ENCODE assay signal across 1 cellular context in genomic region chr21:33642027-33642895, GRCh38.
TF ChIP-seq lines count a peak whose summit lies in the region.

TSS of gene ITSN1 (plus strand) at chr21:33642501. CDS start at chr21:33718829, 76,328 bp downstream.

TF ChIP-seq in HepG2, 621 proteins besides CTCF, POLR2A, EP300 and RAD21 (continued from another document and continues in another):
- TF ChIP-seq FUBP1 (CRISPR knock-in tag; IDR thresholded peaks at IDR 0.05; ENCODE audit: borderline replicate concordance) = no peak
- no peak for TF ChIP-seq USF2 (IDR thresholded peaks at IDR 0.05; ENCODE audit: low read depth, low read length)
- no peak for TF ChIP-seq USF2 (CRISPR knock-in tag; IDR thresholded peaks at IDR 0.05; ENCODE audit: borderline replicate concordance)
- peak; percentile 40; the same call in 1 of the 2 replicates for TF ChIP-seq TBX3 (IDR thresholded peaks at IDR 0.05; ENCODE audit: borderline replicate concordance)
- TF ChIP-seq ZNF564 (CRISPR knock-in tag; IDR thresholded peaks at IDR 0.05) = no peak
- no peak for TF ChIP-seq SCMH1 (CRISPR knock-in tag; IDR thresholded peaks at IDR 0.05; ENCODE audit: borderline replicate concordance)
- TF ChIP-seq ZBTB33 (CRISPR knock-in tag; IDR thresholded peaks at IDR 0.05) = no peak
- TF ChIP-seq ZNF18 (CRISPR knock-in tag; IDR thresholded peaks at IDR 0.05; ENCODE audit: insufficient replicate concordance) = no peak
- TF ChIP-seq ZFY (CRISPR knock-in tag; IDR thresholded peaks at IDR 0.05) = no peak
- TF ChIP-seq ZNF407 (CRISPR knock-in tag; IDR thresholded peaks at IDR 0.05; ENCODE audit: not compliant biosample characterization) = peak; percentile 10
- no peak for TF ChIP-seq POLR2AphosphoS2 (IDR thresholded peaks at IDR 0.05; ENCODE audit: low read depth, low read length)
- TF ChIP-seq ZBTB43 (CRISPR knock-in tag; conservative IDR thresholded peaks at IDR 0.05) = peak; percentile 21; the same call in 1 of the 2 replicates
- TF ChIP-seq AKAP8 (CRISPR knock-in tag; IDR thresholded peaks at IDR 0.05) = no peak
- TF ChIP-seq ZNF780A (CRISPR knock-in tag; IDR thresholded peaks at IDR 0.05) = no peak
- TF ChIP-seq ZNF441 (CRISPR knock-in tag; IDR thresholded peaks at IDR 0.05; ENCODE audit: borderline replicate concordance) = no peak
- no peak; the same call in 1 of the 2 replicates for TF ChIP-seq FOXC1 (CRISPR knock-in tag; IDR thresholded peaks at IDR 0.05; ENCODE audit: borderline replicate concordance)
- TF ChIP-seq ZNF644 (CRISPR knock-in tag; IDR thresholded peaks at IDR 0.05; ENCODE audit: low read depth) = no peak
- TF ChIP-seq ZNF773 (CRISPR knock-in tag; IDR thresholded peaks at IDR 0.05; ENCODE audit: borderline replicate concordance) = 0 out of 2 replicates have a peak, but pooled peaks have one; percentile 6
- TF ChIP-seq XBP1 (CRISPR knock-in tag; IDR thresholded peaks at IDR 0.05) = no peak
- TF ChIP-seq THRA (CRISPR knock-in tag; IDR thresholded peaks at IDR 0.05; ENCODE audit: borderline replicate concordance) = 0 out of 2 replicates have a peak, but pooled peaks have one; percentile 39
- TF ChIP-seq MAFK (conservative IDR thresholded peaks at IDR 0.05 in 1 of 2, IDR thresholded peaks at IDR 0.05 in 1 of 2; ENCODE audit: low read length in 2 of 2) = no peak
- TF ChIP-seq ZNF652 (CRISPR knock-in tag; IDR thresholded peaks at IDR 0.05; ENCODE audit: borderline replicate concordance, low read depth) = no peak
- TF ChIP-seq ZNF615 (CRISPR knock-in tag; IDR thresholded peaks at IDR 0.05; ENCODE audit: borderline replicate concordance) = no peak
- TF ChIP-seq ZNF724P (CRISPR knock-in tag; IDR thresholded peaks at IDR 0.05; ENCODE audit: borderline replicate concordance) = no peak
- TF ChIP-seq ZFP62 (CRISPR knock-in tag; IDR thresholded peaks at IDR 0.05) = no peak
- TF ChIP-seq HNRNPLL (IDR thresholded peaks at IDR 0.05; ENCODE audit: low read depth, low read length, poor library complexity, severe bottlenecking) = peak; percentile 61
- no peak for TF ChIP-seq TOE1 (CRISPR knock-in tag; IDR thresholded peaks at IDR 0.05)
- TF ChIP-seq ZNF224 (CRISPR knock-in tag; IDR thresholded peaks at IDR 0.05) = no peak
- TF ChIP-seq NFATC3 (CRISPR knock-in tag; IDR thresholded peaks at IDR 0.05) = no peak
- TF ChIP-seq ZFP37 (CRISPR knock-in tag; IDR thresholded peaks at IDR 0.05; ENCODE audit: borderline replicate concordance) = no peak
- TF ChIP-seq PRMT3 (CRISPR knock-in tag; IDR thresholded peaks at IDR 0.05; ENCODE audit: borderline replicate concordance, low read depth) = no peak
- 0 out of 2 replicates have a peak, but pooled peaks have one; percentile 63 for TF ChIP-seq ZNF713 (CRISPR knock-in tag; IDR thresholded peaks at IDR 0.05)
- TF ChIP-seq RCOR2 (CRISPR knock-in tag; IDR thresholded peaks at IDR 0.05) = no peak
- TF ChIP-seq HIVEP1 (CRISPR knock-in tag; IDR thresholded peaks at IDR 0.05) = no peak
- TF ChIP-seq HNRNPH1 (optimal IDR thresholded peaks at IDR 0.05; ENCODE audit: low read depth, low read length) = peak; percentile 55
- peak; percentile 48; the same call in 1 of the 2 replicates for TF ChIP-seq GABPB1 (CRISPR knock-in tag; IDR thresholded peaks at IDR 0.05)
- TF ChIP-seq NR2F6 (IDR thresholded peaks at IDR 0.05) = no peak
- peak; percentile 45; the same call in 1 of the 2 replicates for TF ChIP-seq NR2F6 (CRISPR knock-in tag; IDR thresholded peaks at IDR 0.05)
- TF ChIP-seq ZNF44 (CRISPR knock-in tag; IDR thresholded peaks at IDR 0.05) = no peak
- no peak for TF ChIP-seq ZNF740 (CRISPR knock-in tag; IDR thresholded peaks at IDR 0.05)
- no peak for TF ChIP-seq NPAS2 (CRISPR knock-in tag; IDR thresholded peaks at IDR 0.05; ENCODE audit: borderline replicate concordance)
- TF ChIP-seq HNRNPL (IDR thresholded peaks at IDR 0.05; ENCODE audit: low read depth, low read length) = no peak
- no peak for TF ChIP-seq ZNF839 (CRISPR knock-in tag; IDR thresholded peaks at IDR 0.05; ENCODE audit: borderline replicate concordance)
